11 cellular contexts compared by ENCODE assay signal in genomic region chr20:44495257-44495656, GRCh38. TPM values are rescaled to one million over a fixed set of nuclear protein-coding genes. Genes with fewer than 3 reads are reported as not detected.
DNase-seq lines count a peak whose midpoint lies in the region; ATAC-seq and TF ChIP-seq lines count a peak whose summit lies in the region.
"Had no signal": no experiment of that assay in that cellular context is flagged by ENCODE, and none has a peak within 500 bp of the region (broad histone marks: within the 10 kb centered on the region; RNA-seq: fewer than 3 reads in every experiment).

No MANE protein-coding gene starts in this region.

- peak overlapping the region; percentile 11 for H3K4me3 Mint-ChIP-seq in activated T-cell treated with anti-CD3 and anti-CD28 coated beads, Interleukin-2, amount 50 U/mL, for 4 hours
- no peak overlapping the region for H3K4me3 Mint-ChIP-seq in activated naive CD8-positive, alpha-beta T cell treated with anti-CD3 and anti-CD28 coated beads for 36 hours

- H3K27ac ChIP-seq in uterus, result peak overlapping the region; percentile 67 to 76
- H3K27ac ChIP-seq in tibial nerve, result peak overlapping the region in 2 of 4 donors; percentile 65 to 80

- TF ChIP-seq CTCF in uterus (IDR thresholded peaks at IDR 0.05), result no peak
- no peak for TF ChIP-seq CTCF in tibial nerve (IDR thresholded peaks at IDR 0.05)

- TF ChIP-seq POLR2A in uterus (IDR thresholded peaks at IDR 0.05) (no peak), tibial nerve (IDR thresholded peaks at IDR 0.05) (no peak)

- peak; percentile 19 to 35 for ATAC-seq in activated T-cell treated with anti-CD3 and anti-CD28 coated beads, Interleukin-2, amount 50 U/mL, for 4 hours
- ATAC-seq in HG02759 (IDR thresholded peaks at IDR 0.05; ENCODE audit: unreplicated experiment), result no peak

- WGBS in tibial nerve, 2 donors, result 86 to 100% methylated on average over 1 of the region's 1 CpG

- H3K27me3 Mint-ChIP-seq in activated T-cell treated with anti-CD3 and anti-CD28 coated beads, Interleukin-2, amount 50 U/mL, for 4 hours (ENCODE audit: low read depth), result no peaks in the 10 kb centered on the region
- no peaks in the 10 kb centered on the region for H3K27me3 Mint-ChIP-seq in activated naive CD8-positive, alpha-beta T cell treated with anti-CD3 and anti-CD28 coated beads for 36 hours

- no peak for DNase-seq in activated T-cell treated with anti-CD3 and anti-CD28 coated beads, Interleukin-2, amount 50 U/mL, for 4 hours
- DNase-seq in activated T-cell treated with anti-CD3 and anti-CD28 coated beads for 4 hours (no peak), kidney tubule cell (ENCODE audit: low spot score) (peak; percentile 84), uterus (no peak), cerebellar cortex (ENCODE audit: low spot score) (no peak), tibial nerve (ENCODE audit: low spot score in 2 of 2) (no peak)
- no peak for DNase-seq in activated naive CD8-positive, alpha-beta T cell treated with anti-CD3 and anti-CD28 coated beads for 36 hours
- DNase-seq: NCI-H748 treated with DMSO at 0.1 percent for 48 hours, testis had no signal

- H3K4me1 ChIP-seq in uterus (no peaks in the 10 kb centered on the region), tibial nerve (peaks cover 0 to 15% (median 0%) of the 10 kb centered on the region in 4 donors)

- peaks cover 56% of the 10 kb centered on the region for H3K4me1 Mint-ChIP-seq in activated T-cell treated with anti-CD3 and anti-CD28 coated beads, Interleukin-2, amount 50 U/mL, for 4 hours (ENCODE audit: low read depth)
- peaks cover 32% of the 10 kb centered on the region for H3K4me1 Mint-ChIP-seq in activated naive CD8-positive, alpha-beta T cell treated with anti-CD3 and anti-CD28 coated beads for 36 hours

- H3K4me3 ChIP-seq in uterus (no peak overlapping the region), tibial nerve (no peak overlapping the region)
- H3K4me3 ChIP-seq: BLaER1 treated with 17β-estradiol and CSF1 and Interleukin-3, amounts not matched to agents 10 nM and 100 nM; testis had no signal

- peaks cover 59% of the 10 kb centered on the region for H3K36me3 Mint-ChIP-seq in activated T-cell treated with anti-CD3 and anti-CD28 coated beads, Interleukin-2, amount 50 U/mL, for 4 hours (ENCODE audit: insufficient read depth)
- peaks cover 52% of the 10 kb centered on the region for H3K36me3 Mint-ChIP-seq in activated naive CD8-positive, alpha-beta T cell treated with anti-CD3 and anti-CD28 coated beads for 36 hours

- TF ChIP-seq EP300 in tibial nerve (IDR thresholded peaks at IDR 0.05), result peak in 1 of 2 donors; percentile 67

- H3K36me3 ChIP-seq in uterus, result no peaks in the 10 kb centered on the region
- H3K36me3 ChIP-seq in tibial nerve, result peaks cover 1 to 94% (median 2%) of the 10 kb centered on the region in 3 donors

- intact Hi-C loops in uterus (cut with DNase I; ENCODE audit: low total_unique reads), result no loop called here

- H3K27ac Mint-ChIP-seq in activated naive CD8-positive, alpha-beta T cell treated with anti-CD3 and anti-CD28 coated beads for 36 hours, result peak overlapping the region; percentile 84

- no peaks in the 10 kb centered on the region for H3K27me3 ChIP-seq in uterus
- no peaks in the 10 kb centered on the region for H3K27me3 ChIP-seq in tibial nerve
- H3K27me3 ChIP-seq: BLaER1 treated with 17β-estradiol and CSF1 and Interleukin-3, amounts not matched to agents 10 nM and 100 nM; testis had no signal

- no peaks in the 10 kb centered on the region for H3K9me3 Mint-ChIP-seq in activated T-cell treated with anti-CD3 and anti-CD28 coated beads, Interleukin-2, amount 50 U/mL, for 4 hours
- H3K9me3 Mint-ChIP-seq in activated naive CD8-positive, alpha-beta T cell treated with anti-CD3 and anti-CD28 coated beads for 36 hours, result no peaks in the 10 kb centered on the region

- H3K9me3 ChIP-seq in uterus (no peaks in the 10 kb centered on the region), tibial nerve (no peaks in the 10 kb centered on the region)
- H3K9me3 ChIP-seq: BLaER1 treated with 17β-estradiol and CSF1 and Interleukin-3, amounts not matched to agents 10 nM and 100 nM; testis had no signal

RNA-seq across cellular contexts. Expression of gene TTPAL, which starts 19.6 kb away (rescaled TPM):
- total RNA-seq in activated T-cell treated with anti-CD3 and anti-CD28 coated beads, Interleukin-2, amount 50 U/mL, for 4 hours, result 10 to 100 TPM; 24.3 to 25.3 (median 25.3) TPM
- total RNA-seq in activated naive CD8-positive, alpha-beta T cell treated with anti-CD3 and anti-CD28 coated beads for 36 hours, result 10 to 100 TPM; 30.1 to 31.4 TPM
- total RNA-seq in uterus (10 to 100 TPM in 2 of 4 donors, 1 to 10 TPM in 2; 4.9 to 18.2 (median 10.0) TPM), tibial nerve (10 to 100 TPM; 13.0 to 23.7 (median 16.9) TPM)

RNA-seq across cellular contexts. Expression of gene SERINC3, which starts 26.6 kb away (rescaled TPM):
- total RNA-seq in activated T-cell treated with anti-CD3 and anti-CD28 coated beads, Interleukin-2, amount 50 U/mL, for 4 hours, result 10 to 100 TPM; 34.6 to 44.1 (median 37.9) TPM
- total RNA-seq in activated naive CD8-positive, alpha-beta T cell treated with anti-CD3 and anti-CD28 coated beads for 36 hours, result 10 to 100 TPM; 38.8 to 43.6 TPM
- total RNA-seq in uterus, result 100 to 1,000 TPM in 1 of 4 donors, 10 to 100 TPM in 3; 44.1 to 113 (median 58.3) TPM
- total RNA-seq in tibial nerve, result 10 to 100 TPM; 59.7 to 97.5 (median 86.7) TPM
